In the genomic region with DNA sequence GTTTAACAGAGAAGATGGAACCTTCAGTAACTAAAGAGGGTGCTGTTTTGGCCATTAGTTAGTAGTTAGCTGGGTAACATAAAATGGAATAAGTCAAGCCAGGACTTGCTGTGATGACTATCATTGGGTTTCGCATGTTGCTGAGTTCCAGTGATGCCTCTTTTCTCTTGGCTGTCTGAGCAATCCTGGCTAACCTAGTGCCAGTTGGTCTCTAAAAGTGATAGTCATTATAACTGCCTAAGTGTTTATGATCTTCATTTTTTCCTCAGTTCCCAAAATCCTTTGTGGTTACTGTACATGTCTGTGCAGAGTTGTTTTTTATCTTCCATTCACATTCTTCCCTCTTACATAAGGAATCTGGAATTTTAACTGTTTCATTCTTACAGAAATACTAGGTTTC, we compare ENCODE assay signal across 17 cellular contexts. TPM values are rescaled to one million over a fixed set of nuclear protein-coding genes. Genes with fewer than 3 reads are reported as not detected.
DNase-seq lines count a peak whose midpoint lies in the region; ATAC-seq and TF ChIP-seq lines count a peak whose summit lies in the region.
"Had no signal": no experiment of that assay in that cellular context is flagged by ENCODE, and none has a peak within 500 bp of the region (broad histone marks: within the 10 kb centered on the region; RNA-seq: fewer than 3 reads in every experiment).

No MANE protein-coding gene starts in this region.

- peak; percentile 3 for DNase-seq in AG09319 (ENCODE audit: extremely low read depth, low read depth)
- DNase-seq in GM04504 (ENCODE audit: low read depth): peak; percentile 43
- DNase-seq in mammary epithelial cell: peak; percentile 90
- peak; percentile 26 for DNase-seq in hepatic stellate cell (ENCODE audit: low spot score)
- no peak for DNase-seq in activated gamma-delta T cell (lab: John Stamatoyannopoulos, UW)
- DNase-seq in NCI-H510A treated with DMSO at 0.1 percent for 48 hours (lab: John Stamatoyannopoulos, UW): no peak
- DNase-seq: cerebellar nuclear complex; MM.1S; NCI-H1694; stimulated activated CD4-positive, alpha-beta T cell treated with anti-CD3 and anti-CD28 coated beads, Interleukin-2, amount 100 ng/mL, for 24 hours; stomach had no signal

- no TSS peak for BruUV-seq in mammary epithelial cell (replicated peaks; lab: Mats Ljungman, UMichigan)

- no peaks in the 10 kb centered on the region for H4K20me1 ChIP-seq in mammary epithelial cell (ENCODE audit: insufficient read depth, low read length)

- in situ Hi-C loops in mammary epithelial cell (cut with MboI; ENCODE audit: low sequenced_read_pairs in 2 of 2): no loop called here

- no peak overlapping the region for H2AFZ ChIP-seq in mammary epithelial cell (ENCODE audit: low read depth, low read length)

- ATAC-seq in HG02870 (IDR thresholded peaks at IDR 0.05; ENCODE audit: unreplicated experiment): no peak
- ATAC-seq in HG02885 (IDR thresholded peaks at IDR 0.05; ENCODE audit: poor library complexity, unreplicated experiment): no peak
- ATAC-seq: natural killer cell treated with Interleukin-12 subunit alpha and Interleukin-12 subunit beta and Interleukin-15 and Interleukin-18, amount 100 ng/mL, for 72 hours had no signal

- peak overlapping the region; percentile 92 for H3K27ac ChIP-seq in mammary epithelial cell (ENCODE audit: insufficient read depth, low read depth, low read length)
- H3K27ac ChIP-seq: BLaER1, SJSA1, stomach had no signal

- H3K4me1 ChIP-seq in mammary epithelial cell (ENCODE audit: insufficient read depth, low read length): peaks cover 25% of the 10 kb centered on the region
- H3K4me1 ChIP-seq: BLaER1, HAP-1, SJSA1, stomach had no signal

- peaks cover 78% of the 10 kb centered on the region for H3K79me2 ChIP-seq in mammary epithelial cell (ENCODE audit: insufficient read depth, low read length)

- WGBS in mammary epithelial cell (ENCODE audit: low coverage, missing lambda C conversion rate): 8% methylated on average over 1 of the region's 1 CpG

- intact Hi-C loops in mammary epithelial cell (cut with micrococcal nuclease): no loop called here

- H3K4me3 ChIP-seq in mammary epithelial cell (replicated peaks in 1 of 3; ENCODE audit: insufficient read depth in 1 of 3, low read depth in 2 of 3, low read length in 3 of 3): no peak overlapping the region
- H3K4me3 ChIP-seq: BLaER1, HAP-1, SJSA1, stomach had no signal

- TF ChIP-seq CTCF in AG09319 (IDR thresholded peaks at IDR 0.05; ENCODE audit: low read depth, low read length) (no peak), mammary epithelial cell (conservative IDR thresholded peaks at IDR 0.05 in 1 of 2, IDR thresholded peaks at IDR 0.05 in 1 of 2; ENCODE audit: extremely low read depth in 1 of 2, insufficient read depth in 1 of 2, low read depth in 1 of 2, low read length in 2 of 2) (no peak)

- no peaks in the 10 kb centered on the region for H3K27me3 ChIP-seq in mammary epithelial cell (ENCODE audit: insufficient read depth, low read length)
- H3K27me3 ChIP-seq: BLaER1, SJSA1, stomach had no signal

- dilution Hi-C loops in mammary epithelial cell (cut with HindIII; ENCODE audit: low sequenced_read_pairs): no loop called here

- CTCF ChIA-PET in mammary epithelial cell (lab: Charles Lee; ENCODE audit: low non-redundant PET): no interaction called here

- H3K9ac ChIP-seq in mammary epithelial cell (ENCODE audit: insufficient read depth, low read length): no peak overlapping the region
- H3K9ac ChIP-seq: BLaER1 had no signal

- H3K4me2 ChIP-seq in mammary epithelial cell (ENCODE audit: insufficient read depth, low read depth, low read length): peak overlapping the region; percentile 28
- H3K4me2 ChIP-seq: BLaER1 had no signal

- peaks cover 59% of the 10 kb centered on the region for H3K36me3 ChIP-seq in mammary epithelial cell (ENCODE audit: insufficient read depth, low read length)

- H3K9me3 ChIP-seq in mammary epithelial cell (replicated peaks; ENCODE audit: insufficient read depth, low read length): no peaks in the 10 kb centered on the region
- H3K9me3 ChIP-seq: BLaER1, HAP-1, SJSA1, stomach had no signal

RNA-seq across cellular contexts. Expression of a gene that starts 33.4 kb away (rescaled TPM):
- 100 to 1,000 TPM; 106 to 122 TPM for total RNA-seq in mammary epithelial cell
- 86.2 TPM for polyA plus RNA-seq in mammary epithelial cell
- polyA minus RNA-seq in mammary epithelial cell: 88.2 TPM

RNA-seq across cellular contexts. Expression of a gene that starts 53.2 kb away (rescaled TPM):
- total RNA-seq in mammary epithelial cell: not detected
- polyA plus RNA-seq in mammary epithelial cell: 0.09 TPM
- not detected for polyA minus RNA-seq in mammary epithelial cell

RNA-seq across cellular contexts. Expression of a gene that starts 57.8 kb away (rescaled TPM):
- 10 to 100 TPM; 13.7 to 14.7 TPM for total RNA-seq in mammary epithelial cell
- polyA plus RNA-seq in mammary epithelial cell: 11.9 TPM
- 3.7 TPM for polyA minus RNA-seq in mammary epithelial cell

Comparison
In these comparisons a context has a peak if more than half of its experiments do, and no peak if none do; other contexts are left out.
1. DNase-seq: peak in AG09319 (single experiment), GM04504 (single experiment), mammary epithelial cell (single experiment) and hepatic stellate cell (single experiment); none in activated gamma-delta T cell (single experiment) and NCI-H510A treated with DMSO at 0.1 percent for 48 hours (single experiment).